17 cellular contexts compared by ENCODE assay signal in the genomic region with DNA sequence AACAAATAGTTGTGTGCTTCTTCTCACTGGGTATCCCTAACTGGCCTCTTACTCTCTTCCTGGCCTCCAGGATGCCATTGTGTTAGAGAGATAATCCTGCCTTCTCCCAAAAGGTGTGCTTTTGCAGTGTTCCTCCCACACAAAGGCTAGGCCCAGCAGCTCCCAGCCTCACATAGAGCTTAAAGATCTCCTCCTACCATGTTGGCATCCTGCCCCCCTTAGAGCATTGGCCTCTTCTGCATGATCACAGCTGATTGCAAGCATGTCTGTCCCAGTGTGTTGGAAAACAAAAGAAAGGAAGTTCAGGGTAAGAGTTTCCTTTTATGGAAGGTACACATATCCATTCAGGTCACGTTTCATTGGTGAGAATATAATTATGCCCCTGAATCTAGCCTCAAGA.
"Had no signal": no experiment of that assay in that cellular context is flagged by ENCODE, and none has a peak within 500 bp of the region (broad histone marks: within the 10 kb centered on the region; RNA-seq: fewer than 3 reads in every experiment).

No MANE protein-coding gene starts in this region.

- ATAC-seq: activated CD8-positive, alpha-beta memory T cell treated with anti-CD3 and anti-CD28 coated beads, Interleukin-2, amount 10 ng/mL, durations not matched to agents 7 days and 5 days; heart left ventricle; stimulated activated naive B cell treated with anti-CD40 and anti-IgM and Interleukin-4, amounts not matched to agents 10 μg/mL and 1 μg/mL and 100 μg/mL, for 72 hours had no signal

- H3K36me3 Mint-ChIP-seq: activated naive CD8-positive, alpha-beta T cell treated with anti-CD3 and anti-CD28 coated beads, Interleukin-2, amount 10 ng/mL, durations not matched to agents 7 days and 5 days; stimulated activated naive B cell treated with anti-CD40 and anti-IgM and Interleukin-4, amounts not matched to agents 10 μg/mL and 1 μg/mL and 100 μg/mL, for 72 hours had no signal

- H3K9me3 ChIP-seq: breast epithelium, heart left ventricle, left ventricle myocardium inferior, sigmoid colon, transverse colon had no signal

- H3K27me3 ChIP-seq: breast epithelium, heart left ventricle, sigmoid colon, transverse colon had no signal

- H3K4me3 ChIP-seq: breast epithelium, heart left ventricle, left ventricle myocardium inferior, sigmoid colon, transverse colon had no signal

- H3K27ac ChIP-seq: breast epithelium, heart left ventricle, left ventricle myocardium inferior, sigmoid colon, transverse colon had no signal

- DNase-seq: activated CD4-positive, alpha-beta T cell treated with anti-CD3 and anti-CD28 coated beads for 1 hour; activated CD4-positive, alpha-beta T cell treated with anti-CD3 and anti-CD28 coated beads, Interleukin-2, amount 50 U/mL, for 48 hours; activated CD8-positive, alpha-beta memory T cell treated with anti-CD3 and anti-CD28 coated beads, Interleukin-2, amount 10 ng/mL, durations not matched to agents 7 days and 5 days; activated effector memory CD4-positive, alpha-beta T cell treated with anti-CD3 and anti-CD28 coated beads, Interleukin-2, amount 50 U/mL, for 16 hours; activated naive CD8-positive, alpha-beta T cell treated with anti-CD3 and anti-CD28 coated beads, Interleukin-2, amount 10 ng/mL, durations not matched to agents 7 days and 5 days; activated T-cell treated with anti-CD3 and anti-CD28 coated beads, Interleukin-2, amount 50 U/mL, for 24 hours; foreskin melanocyte; heart left ventricle; kidney; left ventricle myocardium inferior; mesenchymal stem cell; sigmoid colon; stimulated activated CD4-positive, alpha-beta T cell treated with anti-CD3 and anti-CD28 coated beads, Interleukin-2, amount 100 ng/mL, for 24 hours; stimulated activated naive B cell treated with anti-CD40 and anti-IgM and Interleukin-4, amounts not matched to agents 10 μg/mL and 1 μg/mL and 100 μg/mL, for 72 hours; transverse colon had no signal

- H3K27me3 Mint-ChIP-seq: activated CD8-positive, alpha-beta memory T cell treated with anti-CD3 and anti-CD28 coated beads, Interleukin-2, amount 10 ng/mL, durations not matched to agents 7 days and 5 days; activated naive CD8-positive, alpha-beta T cell treated with anti-CD3 and anti-CD28 coated beads, Interleukin-2, amount 10 ng/mL, durations not matched to agents 7 days and 5 days; activated T-cell treated with anti-CD3 and anti-CD28 coated beads, Interleukin-2, amount 50 U/mL, for 24 hours; stimulated activated naive B cell treated with anti-CD40 and anti-IgM and Interleukin-4, amounts not matched to agents 10 μg/mL and 1 μg/mL and 100 μg/mL, for 72 hours had no signal

- H3K4me1 Mint-ChIP-seq: activated CD8-positive, alpha-beta memory T cell treated with anti-CD3 and anti-CD28 coated beads, Interleukin-2, amount 10 ng/mL, durations not matched to agents 7 days and 5 days; activated naive CD8-positive, alpha-beta T cell treated with anti-CD3 and anti-CD28 coated beads, Interleukin-2, amount 10 ng/mL, durations not matched to agents 7 days and 5 days; stimulated activated naive B cell treated with anti-CD40 and anti-IgM and Interleukin-4, amounts not matched to agents 10 μg/mL and 1 μg/mL and 100 μg/mL, for 72 hours had no signal

- H3K36me3 ChIP-seq: breast epithelium, heart left ventricle, left ventricle myocardium inferior, sigmoid colon, transverse colon had no signal

- H3K4me1 ChIP-seq: breast epithelium, heart left ventricle, left ventricle myocardium inferior, sigmoid colon, transverse colon had no signal

- H3K27ac Mint-ChIP-seq: activated CD8-positive, alpha-beta memory T cell treated with anti-CD3 and anti-CD28 coated beads, Interleukin-2, amount 10 ng/mL, durations not matched to agents 7 days and 5 days; activated naive CD8-positive, alpha-beta T cell treated with anti-CD3 and anti-CD28 coated beads, Interleukin-2, amount 10 ng/mL, durations not matched to agents 7 days and 5 days; activated T-cell treated with anti-CD3 and anti-CD28 coated beads, Interleukin-2, amount 50 U/mL, for 24 hours; stimulated activated naive B cell treated with anti-CD40 and anti-IgM and Interleukin-4, amounts not matched to agents 10 μg/mL and 1 μg/mL and 100 μg/mL, for 72 hours had no signal

- H3K4me3 Mint-ChIP-seq: activated CD8-positive, alpha-beta memory T cell treated with anti-CD3 and anti-CD28 coated beads, Interleukin-2, amount 10 ng/mL, durations not matched to agents 7 days and 5 days; activated naive CD8-positive, alpha-beta T cell treated with anti-CD3 and anti-CD28 coated beads, Interleukin-2, amount 10 ng/mL, durations not matched to agents 7 days and 5 days; activated T-cell treated with anti-CD3 and anti-CD28 coated beads, Interleukin-2, amount 50 U/mL, for 24 hours; nephron; stimulated activated naive B cell treated with anti-CD40 and anti-IgM and Interleukin-4, amounts not matched to agents 10 μg/mL and 1 μg/mL and 100 μg/mL, for 72 hours had no signal
